In genomic region chr4:168701061-168701460, GRCh38 we compare ENCODE assay signal across 22 cellular contexts.
DNase-seq lines count a peak whose midpoint lies in the region; TF ChIP-seq lines count a peak whose summit lies in the region.
"Had no signal": no experiment of that assay in that cellular context is flagged by ENCODE, and none has a peak within 500 bp of the region (broad histone marks: within the 10 kb centered on the region; RNA-seq: fewer than 3 reads in every experiment).

No MANE protein-coding gene starts in this region.

- TF ChIP-seq CTCF in chondrocyte (IDR thresholded peaks at IDR 0.05) (no peak), neural crest cell (conservative IDR thresholded peaks at IDR 0.05) (no peak), thyroid gland (IDR thresholded peaks at IDR 0.05) (no peak), WERI-Rb-1 (IDR thresholded peaks at IDR 0.05; ENCODE audit: low read depth, low read length) (no peak)

- H3K4me1 Mint-ChIP-seq in chondrocyte (ENCODE audit: low read depth) (peaks cover 38% of the 10 kb centered on the region), neural crest cell (no peaks in the 10 kb centered on the region)
- H3K4me1 Mint-ChIP-seq: CD14-positive monocyte; CD4-positive, alpha-beta memory T cell; CD4-positive, CD25-positive, alpha-beta regulatory T cell; CD8-positive, alpha-beta memory T cell had no signal

- H3K27me3 ChIP-seq in thyroid gland (no peaks in the 10 kb centered on the region), WERI-Rb-1 (ENCODE audit: insufficient read depth, low read depth, severe bottlenecking) (no peaks in the 10 kb centered on the region)
- H3K27me3 ChIP-seq: BE2C, BLaER1 had no signal

- 53 to 60% methylated on average over 3 of the region's 3 CpGs for WGBS in thyroid gland, 2 donors

- H3K9me3 Mint-ChIP-seq in chondrocyte (ENCODE audit: low read depth) (peaks cover 2% of the 10 kb centered on the region), neural crest cell (no peaks in the 10 kb centered on the region)
- H3K9me3 Mint-ChIP-seq: CD4-positive, alpha-beta memory T cell; CD4-positive, CD25-positive, alpha-beta regulatory T cell had no signal

- intact Hi-C loops in thyroid gland (cut with DNase I): no loop called here

- H3K36me3 Mint-ChIP-seq in chondrocyte (ENCODE audit: low read depth) (peaks cover 24% of the 10 kb centered on the region), neural crest cell (ENCODE audit: low read depth) (no peaks in the 10 kb centered on the region)
- H3K36me3 Mint-ChIP-seq: CD14-positive monocyte; CD4-positive, alpha-beta memory T cell; CD4-positive, CD25-positive, alpha-beta regulatory T cell; CD8-positive, alpha-beta memory T cell had no signal

- H3K27ac Mint-ChIP-seq in chondrocyte (ENCODE audit: unreplicated experiment) (peak overlapping the region; percentile 63), neural crest cell (ENCODE audit: unreplicated experiment) (peak overlapping the region; percentile 50)
- H3K27ac Mint-ChIP-seq: CD14-positive monocyte; CD4-positive, alpha-beta memory T cell; CD4-positive, CD25-positive, alpha-beta regulatory T cell; CD8-positive, alpha-beta memory T cell had no signal

- peak overlapping the region; percentile 61 to 80 (median 68) for H3K27ac ChIP-seq in thyroid gland
- no peak overlapping the region for H3K27ac ChIP-seq in WERI-Rb-1
- H3K27ac ChIP-seq: BLaER1 had no signal

- no peaks in the 10 kb centered on the region for H3K9me3 ChIP-seq in thyroid gland
- no peaks in the 10 kb centered on the region for H3K9me3 ChIP-seq in WERI-Rb-1 (ENCODE audit: severe bottlenecking)
- H3K9me3 ChIP-seq: BE2C, BLaER1 had no signal

- peaks cover 24 to 25% of the 10 kb centered on the region in 2 donors for H3K4me1 ChIP-seq in thyroid gland
- H3K4me1 ChIP-seq: BE2C, BLaER1 had no signal

- DNase-seq in chondrocyte (ENCODE audit: low spot score) (no peak), neural crest cell (ENCODE audit: low read depth, low spot score) (no peak), thyroid gland (peak; percentile 85), WERI-Rb-1 (no peak), germinal center (ENCODE audit: low spot score) (no peak)
- DNase-seq: 8988T; ACHN; BE2C; C1 segment of cervical spinal cord; CD4-positive, alpha-beta memory T cell; CD4-positive, CD25-positive, alpha-beta regulatory T cell; CD8-positive, alpha-beta memory T cell; COR-L47; DMS 273 treated with DMSO at 0.1 percent for 48 hours; DMS153; DMS79; DND-41; EL; GDM1 had no signal

- TF ChIP-seq POLR2A in thyroid gland (IDR thresholded peaks at IDR 0.05): no peak

- no peaks in the 10 kb centered on the region for H3K27me3 Mint-ChIP-seq in chondrocyte (ENCODE audit: low read depth)
- H3K27me3 Mint-ChIP-seq in neural crest cell (ENCODE audit: low read depth): no peaks in the 10 kb centered on the region
- H3K27me3 Mint-ChIP-seq: CD4-positive, alpha-beta memory T cell had no signal

- H3K4me3 ChIP-seq in thyroid gland (replicated peaks in 1 of 3) (no peak overlapping the region), WERI-Rb-1 (ENCODE audit: low read depth, low read length) (no peak overlapping the region)
- H3K4me3 ChIP-seq: BLaER1, GM12878 had no signal

- no peaks in the 10 kb centered on the region for H3K36me3 ChIP-seq in thyroid gland
- no peaks in the 10 kb centered on the region for H3K36me3 ChIP-seq in WERI-Rb-1
- H3K36me3 ChIP-seq: BE2C, BLaER1 had no signal

- H3K4me3 Mint-ChIP-seq in chondrocyte (ENCODE audit: unreplicated experiment): no peak overlapping the region
- no peak overlapping the region for H3K4me3 Mint-ChIP-seq in neural crest cell
- H3K4me3 Mint-ChIP-seq: CD14-positive monocyte; CD4-positive, alpha-beta memory T cell; CD4-positive, CD25-positive, alpha-beta regulatory T cell; CD8-positive, alpha-beta memory T cell had no signal

Comparison
In these comparisons a context has a peak if more than half of its experiments do, and no peak if none do; other contexts are left out.
1. DNase-seq: peak in thyroid gland (2 of 2); none in chondrocyte (single experiment), neural crest cell (single experiment), WERI-Rb-1 (single experiment) and germinal center (single experiment).